ENCODE assay signal across 19 cellular contexts in genomic region chr3:6260551-6261191, GRCh38.
DNase-seq lines count a peak whose midpoint lies in the region; ATAC-seq, FAIRE-seq and TF ChIP-seq lines count a peak whose summit lies in the region.
"Had no signal": no experiment of that assay in that cellular context is flagged by ENCODE, and none has a peak within 500 bp of the region (broad histone marks: within the 10 kb centered on the region; RNA-seq: fewer than 3 reads in every experiment).

No MANE protein-coding gene starts in this region.

- POLR2A ChIA-PET in SK-N-SH (lab: Yijun Ruan, JAX), result no interaction called here

- H3K4me1 ChIP-seq in SK-N-SH (ENCODE audit: control insufficient read depth in 1 of 2, insufficient read depth in 2 of 2, low read depth in 1 of 2, low read length in 1 of 2) (no peaks in the 10 kb centered on the region), aorta (ENCODE audit: control insufficient read depth in 1 of 2, insufficient read depth in 2 of 2, low read length in 2 of 2) (no peaks in the 10 kb centered on the region)
- H3K4me1 ChIP-seq: BLaER1, spleen, uterus had no signal

- no peak overlapping the region for H3K4me2 ChIP-seq in SK-N-SH
- H3K4me2 ChIP-seq: BLaER1 had no signal

- no peak for TF ChIP-seq EP300 in SK-N-SH (IDR thresholded peaks at IDR 0.05; ENCODE audit: borderline replicate concordance in 1 of 2, low read depth in 1 of 2, low read length in 1 of 2)

- no peaks in the 10 kb centered on the region for H3K79me2 ChIP-seq in SK-N-SH (ENCODE audit: insufficient read depth)

- H3K27ac ChIP-seq in SK-N-SH (ENCODE audit: low read depth in 2 of 2, low read length in 1 of 2) (no peak overlapping the region), aorta (ENCODE audit: low read depth in 1 of 2, low read length in 2 of 2) (no peak overlapping the region)
- H3K27ac ChIP-seq: BLaER1, spleen, uterus had no signal

- H3K9me3 ChIP-seq in SK-N-SH (no peaks in the 10 kb centered on the region), aorta (ENCODE audit: control insufficient read depth, low read length) (no peaks in the 10 kb centered on the region)
- H3K9me3 ChIP-seq: BLaER1, spleen, uterus had no signal

- no peaks in the 10 kb centered on the region for H4K20me1 ChIP-seq in SK-N-SH (ENCODE audit: insufficient read depth)
- H4K20me1 ChIP-seq: BLaER1 had no signal

- ATAC-seq in GM19351 (IDR thresholded peaks at IDR 0.05; ENCODE audit: unreplicated experiment), result peak; percentile 92
- peak; percentile 91 for ATAC-seq in GM21786 (IDR thresholded peaks at IDR 0.05; ENCODE audit: unreplicated experiment)
- ATAC-seq in HG03442 (IDR thresholded peaks at IDR 0.05; ENCODE audit: unreplicated experiment), result peak; percentile 89
- no peak for ATAC-seq in aorta (ENCODE audit: low FRiP score)
- no peak for ATAC-seq in HG03521 (IDR thresholded peaks at IDR 0.05; ENCODE audit: unreplicated experiment)
- ATAC-seq: WTC11 had no signal

- TF ChIP-seq CTCF in SK-N-SH (IDR thresholded peaks at IDR 0.05), result no peak

- no peaks in the 10 kb centered on the region for H3K27me3 ChIP-seq in SK-N-SH (ENCODE audit: insufficient read depth)
- H3K27me3 ChIP-seq in aorta (ENCODE audit: control insufficient read depth in 1 of 2, insufficient read depth in 2 of 2, low read length in 1 of 2), result no peaks in the 10 kb centered on the region
- H3K27me3 ChIP-seq: BLaER1, spleen, uterus had no signal

- H3K9me2 ChIP-seq in SK-N-SH, result no peaks in the 10 kb centered on the region

- no peak for DNase-seq in GM12891 (ENCODE audit: insufficient read length, low spot score)
- no peak for DNase-seq in SK-N-SH
- DNase-seq in aorta, result no peak
- no peak for DNase-seq in LoVo (ENCODE audit: low spot score)
- DNase-seq: activated CD4-positive, alpha-beta T cell treated with anti-CD3 and anti-CD28 coated beads, Interleukin-2, amount 50 U/mL, for 4 hours; activated T-cell treated with anti-CD3 and anti-CD28 coated beads for 4 hours; NCI-H1105 treated with DMSO at 0.1 percent for 48 hours; NCI-H2107; NCI-H510A; NK-92 treated with Interleukin-12 subunit alpha and Interleukin-12 subunit beta, amount 100 ng/mL, for 24 hours; occipital lobe; spleen; uterus had no signal

- H3F3A ChIP-seq in SK-N-SH (replicated peaks; ENCODE audit: insufficient read depth), result no peaks in the 10 kb centered on the region

- intact Hi-C loops in aorta (cut with DNase I), result no loop called here

- no peak overlapping the region for H3K4me3 ChIP-seq in SK-N-SH (ENCODE audit: low read depth in 2 of 2, low read length in 1 of 2)
- H3K4me3 ChIP-seq in aorta (ENCODE audit: low read length in 2 of 2), result no peak overlapping the region
- H3K4me3 ChIP-seq: BLaER1, spleen, uterus had no signal

- FAIRE-seq in GM12891 (lab: Jason Lieb, UNC), result no peak

- no peak for TF ChIP-seq RAD21 in SK-N-SH (IDR thresholded peaks at IDR 0.05; ENCODE audit: low read length)

- TF ChIP-seq POLR2A in GM12891 (IDR thresholded peaks at IDR 0.05; ENCODE audit: low read depth, low read length), result no peak

- H2AFZ ChIP-seq in SK-N-SH (ENCODE audit: low read depth), result no peak overlapping the region

- CTCF ChIA-PET in SK-N-SH (lab: Yijun Ruan, JAX), result interaction anchor here (1.0 kb wide), 1 partner anchor 38 kb away, joined by 3 read pairs; no protein-coding TSS in a partner anchor

- H3K36me3 ChIP-seq in SK-N-SH (replicated peaks in 1 of 2; ENCODE audit: control insufficient read depth in 1 of 2, insufficient read depth in 2 of 2, low read length in 1 of 2), result no peaks in the 10 kb centered on the region
- no peaks in the 10 kb centered on the region for H3K36me3 ChIP-seq in aorta (ENCODE audit: control insufficient read depth in 1 of 2, insufficient read depth in 2 of 2, low read length in 1 of 2)
- H3K36me3 ChIP-seq: BLaER1, spleen, uterus had no signal

- no peak overlapping the region for H3K9ac ChIP-seq in SK-N-SH
- H3K9ac ChIP-seq: BLaER1 had no signal

- WGBS in SK-N-SH (ENCODE audit: low lambda C conversion rate), result 7% methylated on average over 5 of the region's 5 CpGs
- 80 to 84% methylated on average over 5 of the region's 5 CpGs for WGBS in aorta, 2 donors

TF ChIP-seq in GM12891, 5 proteins besides CTCF, POLR2A, EP300 and RAD21:
- TF ChIP-seq PAX5 (IDR thresholded peaks at IDR 0.05; ENCODE audit: insufficient read depth, low read length, severe bottlenecking) (no peak), POU2F2 (IDR thresholded peaks at IDR 0.05; ENCODE audit: low read depth, low read length) (no peak), TAF1 (IDR thresholded peaks at IDR 0.05; ENCODE audit: low read depth, low read length) (peak; percentile 19; the same call in 1 of the 2 replicates), POLR2AphosphoS5 (IDR thresholded peaks at IDR 0.05; ENCODE audit: low read depth, low read length) (no peak), SPI1 (IDR thresholded peaks at IDR 0.05; ENCODE audit: low read depth, low read length) (no peak)

TF ChIP-seq in SK-N-SH, 30 proteins besides CTCF, POLR2A, EP300 and RAD21:
- TF ChIP-seq TEAD4 (IDR thresholded peaks at IDR 0.05; ENCODE audit: borderline replicate concordance, insufficient read depth), result no peak
- no peak for TF ChIP-seq POLR2AphosphoS5 (IDR thresholded peaks at IDR 0.05; ENCODE audit: low read depth, low read length)
- no peak for TF ChIP-seq SMC3 (IDR thresholded peaks at IDR 0.05; ENCODE audit: low read depth, low read length)
- TF ChIP-seq FOXJ3 (CRISPR knock-in tag; IDR thresholded peaks at IDR 0.05), result no peak
- TF ChIP-seq PBX3 (IDR thresholded peaks at IDR 0.05), result no peak
- TF ChIP-seq TAF1 (IDR thresholded peaks at IDR 0.05; ENCODE audit: borderline replicate concordance, low read depth, low read length), result no peak
- no peak for TF ChIP-seq TCF12 (IDR thresholded peaks at IDR 0.05)
- no peak for TF ChIP-seq RFX5 (IDR thresholded peaks at IDR 0.05; ENCODE audit: low read length)
- TF ChIP-seq NFIC (IDR thresholded peaks at IDR 0.05; ENCODE audit: borderline replicate concordance), result no peak
- TF ChIP-seq RCOR1 (IDR thresholded peaks at IDR 0.05; ENCODE audit: low read length), result no peak
- TF ChIP-seq FOXM1 (IDR thresholded peaks at IDR 0.05; ENCODE audit: low read depth), result no peak
- no peak for TF ChIP-seq FOSL2 (IDR thresholded peaks at IDR 0.05; ENCODE audit: borderline replicate concordance, low read depth)
- no peak for TF ChIP-seq GABPA (IDR thresholded peaks at IDR 0.05; ENCODE audit: low read depth)
- no peak for TF ChIP-seq MEF2A (IDR thresholded peaks at IDR 0.05; ENCODE audit: borderline replicate concordance, low read depth)
- TF ChIP-seq IRF3 (IDR thresholded peaks at IDR 0.05; ENCODE audit: low read depth, low read length), result no peak

Comparison
In these comparisons a context has a peak if more than half of its experiments do, and no peak if none do; other contexts are left out.
1. ATAC-seq: peak in GM19351 (single experiment), GM21786 (single experiment) and HG03442 (single experiment); none in aorta (single experiment) and HG03521 (single experiment).